In genomic region chr20:22698443-22698842, GRCh38 we compare ENCODE assay signal across 23 cellular contexts.
"Had no signal": no experiment of that assay in that cellular context is flagged by ENCODE, and none has a peak within 500 bp of the region (broad histone marks: within the 10 kb centered on the region; RNA-seq: fewer than 3 reads in every experiment).

No MANE protein-coding gene starts in this region.

- H3K27me3 ChIP-seq: gastroesophageal sphincter, heart left ventricle, pancreas, right atrium auricular region, tibial artery had no signal

- H3K9me3 ChIP-seq: pancreas, right atrium auricular region had no signal

- H3K36me3 ChIP-seq: cardiac muscle cell, gastroesophageal sphincter, heart left ventricle, pancreas, right atrium auricular region, tibial artery had no signal

- H3K4me3 ChIP-seq: cardiac muscle cell, gastroesophageal sphincter, heart left ventricle, pancreas, psoas muscle, right atrium auricular region, tibial artery had no signal

- H3K27ac Mint-ChIP-seq: activated CD4-positive, alpha-beta memory T cell treated with anti-CD3 and anti-CD28 coated beads for 36 hours; activated naive CD8-positive, alpha-beta T cell treated with anti-CD3 and anti-CD28 coated beads for 36 hours; nephron; stimulated activated naive CD8-positive, alpha-beta T cell treated with anti-CD3 and anti-CD28 coated beads, Interleukin-15, Interleukin-2, amounts not matched to agents 100 ng/mL and 50 ng/mL, for 24 hours; T-helper 17 cell had no signal

- H3K27me3 Mint-ChIP-seq: activated CD4-positive, alpha-beta memory T cell treated with anti-CD3 and anti-CD28 coated beads for 36 hours; activated naive CD8-positive, alpha-beta T cell treated with anti-CD3 and anti-CD28 coated beads for 36 hours; stimulated activated naive CD8-positive, alpha-beta T cell treated with anti-CD3 and anti-CD28 coated beads, Interleukin-15, Interleukin-2, amounts not matched to agents 100 ng/mL and 50 ng/mL, for 24 hours; T-helper 17 cell had no signal

- H3K27ac ChIP-seq: cardiac muscle cell, gastroesophageal sphincter, heart left ventricle, pancreas, psoas muscle, right atrium auricular region, tibial artery had no signal

- H3K36me3 Mint-ChIP-seq: activated CD4-positive, alpha-beta memory T cell treated with anti-CD3 and anti-CD28 coated beads for 36 hours; activated naive CD8-positive, alpha-beta T cell treated with anti-CD3 and anti-CD28 coated beads for 36 hours had no signal

- FAIRE-seq: endometrium, islet of Langerhans, pancreas, urothelium cell line had no signal

- H3K9me3 Mint-ChIP-seq: activated naive CD8-positive, alpha-beta T cell treated with anti-CD3 and anti-CD28 coated beads for 36 hours; stimulated activated naive CD8-positive, alpha-beta T cell treated with anti-CD3 and anti-CD28 coated beads, Interleukin-15, Interleukin-2, amounts not matched to agents 100 ng/mL and 50 ng/mL, for 24 hours had no signal

- DNase-seq: activated CD4-positive, alpha-beta memory T cell treated with anti-CD3 and anti-CD28 coated beads for 36 hours; activated CD4-positive, alpha-beta T cell treated with anti-CD3 and anti-CD28 coated beads for 48 hours; activated naive CD4-positive, alpha-beta T cell treated with Interleukin-2 at 50 U/mL for 16 hours; activated naive CD8-positive, alpha-beta T cell treated with anti-CD3 and anti-CD28 coated beads for 36 hours; activated T-cell treated with anti-CD3 and anti-CD28 coated beads, Interleukin-2, amount 50 U/mL, for 48 hours; effector CD4-positive, alpha-beta T cell; heart left ventricle; left cardiac atrium; mesenchymal stem cell; pancreas; psoas muscle; stimulated activated CD4-positive, alpha-beta T cell treated with anti-CD3 and anti-CD28 coated beads, Interleukin-4, amount 100 ng/mL, for 4 hours; substantia nigra; T-helper 17 cell; tibial artery had no signal

- H3K4me1 Mint-ChIP-seq: activated naive CD8-positive, alpha-beta T cell treated with anti-CD3 and anti-CD28 coated beads for 36 hours; T-helper 17 cell had no signal

- H3K4me1 ChIP-seq: gastroesophageal sphincter, pancreas, right atrium auricular region had no signal

- H3K4me3 Mint-ChIP-seq: activated CD4-positive, alpha-beta memory T cell treated with anti-CD3 and anti-CD28 coated beads for 36 hours; activated naive CD8-positive, alpha-beta T cell treated with anti-CD3 and anti-CD28 coated beads for 36 hours; nephron; stimulated activated naive CD8-positive, alpha-beta T cell treated with anti-CD3 and anti-CD28 coated beads, Interleukin-15, Interleukin-2, amounts not matched to agents 100 ng/mL and 50 ng/mL, for 24 hours; T-helper 17 cell had no signal
